In the genomic region with DNA sequence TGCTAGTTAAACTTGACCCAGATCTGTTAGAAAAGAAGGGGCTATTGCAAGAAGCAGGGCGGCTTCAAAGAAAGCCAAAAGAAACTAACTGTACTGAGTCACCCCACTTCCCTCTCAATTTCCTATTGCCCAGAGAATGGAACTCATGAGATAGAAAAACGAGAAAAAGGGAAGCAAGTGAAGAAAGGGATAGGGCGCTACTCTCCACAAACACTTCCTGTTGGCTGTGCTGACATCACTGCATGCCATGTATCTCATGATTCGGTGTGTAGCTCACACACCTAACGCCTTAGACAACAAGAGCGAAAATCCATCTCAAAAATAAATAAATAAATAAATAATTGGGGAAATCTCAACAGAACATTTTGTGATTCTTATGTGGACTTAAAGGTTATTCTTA, we compare ENCODE assay signal across 12 cellular contexts. TPM values are rescaled to one million over a fixed set of nuclear protein-coding genes. Genes with fewer than 3 reads are reported as not detected.
DNase-seq lines count a peak whose midpoint lies in the region; ATAC-seq and TF ChIP-seq lines count a peak whose summit lies in the region.
"Had no signal": no experiment of that assay in that cellular context is flagged by ENCODE, and none has a peak within 500 bp of the region (broad histone marks: within the 10 kb centered on the region; RNA-seq: fewer than 3 reads in every experiment).

No MANE protein-coding gene starts in this region.

- DNase-seq in T-helper 2 cell treated with Interferon-gamma antibody and Interleukin-4, amounts not matched to agents 5 μg/mL and 100 μg/mL, for 36 hours (ENCODE audit: low spot score) = no peak
- DNase-seq in T-helper 2 cell = no peak
- DNase-seq in activated naive CD8-positive, alpha-beta T cell treated with anti-CD3 and anti-CD28 coated beads, Interleukin-2, amount 50 U/mL, for 24 hours = no peak
- no peak for DNase-seq in memory B cell (ENCODE audit: low spot score in 2 of 2)
- no peak for DNase-seq in occipital lobe (lab: John Stamatoyannopoulos, UW)
- DNase-seq: 8988T; activated CD8-positive, alpha-beta memory T cell treated with anti-CD3 and anti-CD28 coated beads for 24 hours; DMS79; NCI-H2081 treated with DMSO at 0.1 percent for 48 hours had no signal

- H3K9me3 ChIP-seq in Loucy (ENCODE audit: insufficient read depth, low read depth, low read length) = no peaks in the 10 kb centered on the region

- H3K27ac Mint-ChIP-seq in T-helper 2 cell treated with Interferon-gamma antibody and Interleukin-4, amounts not matched to agents 5 μg/mL and 100 μg/mL, for 36 hours = no peak overlapping the region
- peak overlapping the region; percentile 21 for H3K27ac Mint-ChIP-seq in activated naive CD8-positive, alpha-beta T cell treated with anti-CD3 and anti-CD28 coated beads, Interleukin-2, amount 50 U/mL, for 24 hours
- no peak overlapping the region for H3K27ac Mint-ChIP-seq in memory B cell

- no peaks in the 10 kb centered on the region for H3K9me3 Mint-ChIP-seq in T-helper 2 cell treated with Interferon-gamma antibody and Interleukin-4, amounts not matched to agents 5 μg/mL and 100 μg/mL, for 36 hours
- no peaks in the 10 kb centered on the region for H3K9me3 Mint-ChIP-seq in activated naive CD8-positive, alpha-beta T cell treated with anti-CD3 and anti-CD28 coated beads, Interleukin-2, amount 50 U/mL, for 24 hours
- no peaks in the 10 kb centered on the region for H3K9me3 Mint-ChIP-seq in memory B cell

- H3K4me1 Mint-ChIP-seq in T-helper 2 cell treated with Interferon-gamma antibody and Interleukin-4, amounts not matched to agents 5 μg/mL and 100 μg/mL, for 36 hours (ENCODE audit: low read depth) = peaks cover 9% of the 10 kb centered on the region
- peaks cover 14% of the 10 kb centered on the region for H3K4me1 Mint-ChIP-seq in activated naive CD8-positive, alpha-beta T cell treated with anti-CD3 and anti-CD28 coated beads, Interleukin-2, amount 50 U/mL, for 24 hours
- peaks cover 4% of the 10 kb centered on the region for H3K4me1 Mint-ChIP-seq in memory B cell

- no peaks in the 10 kb centered on the region for H3K36me3 ChIP-seq in Loucy (ENCODE audit: insufficient read depth, low read length)

- no peaks in the 10 kb centered on the region for H3K9me2 ChIP-seq in Loucy (replicated peaks; ENCODE audit: low read depth, low read length)

- H3F3A ChIP-seq in Loucy (ENCODE audit: low read depth) = no peaks in the 10 kb centered on the region

- ATAC-seq in activated naive CD8-positive, alpha-beta T cell treated with anti-CD3 and anti-CD28 coated beads, Interleukin-2, amount 50 U/mL, for 24 hours = no peak
- ATAC-seq in memory B cell (ENCODE audit: low read depth) (peak; percentile 95), HG02938 (IDR thresholded peaks at IDR 0.05; ENCODE audit: unreplicated experiment) (no peak), GM18867 (IDR thresholded peaks at IDR 0.05; ENCODE audit: unreplicated experiment) (no peak)

- TF ChIP-seq CTCF in Loucy (conservative IDR thresholded peaks at IDR 0.05; ENCODE audit: low read length) = no peak

- no peak overlapping the region for H3K4me3 ChIP-seq in Loucy (ENCODE audit: low read length, poor library complexity, severe bottlenecking)

- no peaks in the 10 kb centered on the region for H3K27me3 Mint-ChIP-seq in T-helper 2 cell treated with Interferon-gamma antibody and Interleukin-4, amounts not matched to agents 5 μg/mL and 100 μg/mL, for 36 hours (ENCODE audit: low read depth)
- H3K27me3 Mint-ChIP-seq in activated naive CD8-positive, alpha-beta T cell treated with anti-CD3 and anti-CD28 coated beads, Interleukin-2, amount 50 U/mL, for 24 hours = peaks cover 2% of the 10 kb centered on the region
- H3K27me3 Mint-ChIP-seq in memory B cell = no peaks in the 10 kb centered on the region

- H3K79me2 ChIP-seq in Loucy (ENCODE audit: insufficient read depth, low read length) = no peaks in the 10 kb centered on the region

- H3K27me3 ChIP-seq in Loucy (ENCODE audit: insufficient read depth, low read length, poor library complexity, severe bottlenecking) = no peaks in the 10 kb centered on the region

- H3K4me2 ChIP-seq in Loucy (ENCODE audit: low read depth, low read length, poor library complexity, severe bottlenecking) = no peak overlapping the region

- H3K9ac ChIP-seq in Loucy (ENCODE audit: low read depth, low read length, poor library complexity, severe bottlenecking) = no peak overlapping the region

- no peaks in the 10 kb centered on the region for H4K20me1 ChIP-seq in Loucy (ENCODE audit: insufficient read depth, low read length, poor library complexity, severe bottlenecking)

- peak overlapping the region; percentile 29 for H3K4me3 Mint-ChIP-seq in T-helper 2 cell treated with Interferon-gamma antibody and Interleukin-4, amounts not matched to agents 5 μg/mL and 100 μg/mL, for 36 hours
- no peak overlapping the region for H3K4me3 Mint-ChIP-seq in activated naive CD8-positive, alpha-beta T cell treated with anti-CD3 and anti-CD28 coated beads, Interleukin-2, amount 50 U/mL, for 24 hours
- H3K4me3 Mint-ChIP-seq in memory B cell = peak overlapping the region; percentile 18

- peak overlapping the region; percentile 65 for H2AFZ ChIP-seq in Loucy (ENCODE audit: low read length)

- no peaks in the 10 kb centered on the region for H3K4me1 ChIP-seq in Loucy (ENCODE audit: insufficient read depth, low read length, poor library complexity, severe bottlenecking)

- H3K36me3 Mint-ChIP-seq in T-helper 2 cell treated with Interferon-gamma antibody and Interleukin-4, amounts not matched to agents 5 μg/mL and 100 μg/mL, for 36 hours (ENCODE audit: low read depth) = no peaks in the 10 kb centered on the region
- no peaks in the 10 kb centered on the region for H3K36me3 Mint-ChIP-seq in activated naive CD8-positive, alpha-beta T cell treated with anti-CD3 and anti-CD28 coated beads, Interleukin-2, amount 50 U/mL, for 24 hours (ENCODE audit: low read depth)
- no peaks in the 10 kb centered on the region for H3K36me3 Mint-ChIP-seq in memory B cell

RNA-seq across cellular contexts. Expression of gene P2RX4, which starts 13.0 kb away (rescaled TPM):
- 6.6 TPM for total RNA-seq in occipital lobe
